ENCODE assay signal across 21 cellular contexts in genomic region chr3:180961087-180961486, GRCh38.
"Had no signal": no experiment of that assay in that cellular context is flagged by ENCODE, and none has a peak within 500 bp of the region (broad histone marks: within the 10 kb centered on the region; RNA-seq: fewer than 3 reads in every experiment).

No MANE protein-coding gene starts in this region.

- H3K27ac Mint-ChIP-seq: nephron, neural progenitor cell, progenitor cell of endocrine pancreas had no signal

- H3K27me3 Mint-ChIP-seq: progenitor cell of endocrine pancreas; stimulated activated naive CD8-positive, alpha-beta T cell treated with anti-CD3 and anti-CD28 coated beads, Interleukin-15, amount 100 ng/mL, for 72 hours had no signal

- H3K4me3 ChIP-seq: lower lobe of right lung, neural progenitor cell, right atrium auricular region, smooth muscle cell, suprapubic skin, transverse colon, upper lobe of right lung, uterus had no signal

- H3K9me3 Mint-ChIP-seq: nephron; neural progenitor cell; stimulated activated naive CD8-positive, alpha-beta T cell treated with anti-CD3 and anti-CD28 coated beads, Interleukin-15, amount 100 ng/mL, for 72 hours had no signal

- H3K4me3 Mint-ChIP-seq: nephron; neural progenitor cell; stimulated activated naive CD8-positive, alpha-beta T cell treated with anti-CD3 and anti-CD28 coated beads, Interleukin-15, amount 100 ng/mL, for 72 hours had no signal

- H3K36me3 ChIP-seq: uterus had no signal

- H3K27ac ChIP-seq: lower lobe of right lung, neural progenitor cell, parathyroid adenoma, right atrium auricular region, suprapubic skin, transverse colon, upper lobe of right lung, uterus had no signal

- H3K9ac ChIP-seq: neural progenitor cell, parathyroid adenoma had no signal

- H2AFZ ChIP-seq: neural progenitor cell, parathyroid adenoma had no signal

- H3K4me2 ChIP-seq: neural progenitor cell, smooth muscle cell had no signal

- ATAC-seq: left ventricle myocardium superior; lower lobe of right lung; sciatic nerve; stimulated activated naive CD8-positive, alpha-beta T cell treated with anti-CD3 and anti-CD28 coated beads, Interleukin-15, amount 100 ng/mL, for 72 hours; upper lobe of right lung had no signal

- DNase-seq: cortex of kidney; hypothalamus; left ventricle myocardium superior; lower lobe of right lung; stimulated activated CD4-positive, alpha-beta T cell treated with anti-CD3 and anti-CD28 coated beads, Interleukin-12 subunit alpha, Interleukin-12 subunit beta, amount 100 ng/mL, for 4 hours; stimulated activated CD4-positive, alpha-beta T cell treated with anti-CD3 and anti-CD28 coated beads, Interleukin-1b, Interleukin-23, amount 100 ng/mL, for 48 hours; stimulated activated CD4-positive, alpha-beta T cell treated with anti-CD3 and anti-CD28 coated beads, Interleukin-4, amount 100 ng/mL, for 1 hour; stimulated activated CD8-positive, alpha-beta memory T cell treated with anti-CD3 and anti-CD28 coated beads, Interleukin-4, amount 100 ng/mL, for 48 hours; stimulated activated naive CD4-positive, alpha-beta T cell; stimulated activated naive CD8-positive, alpha-beta T cell treated with anti-CD3 and anti-CD28 coated beads, Interleukin-15, amount 100 ng/mL, for 72 hours; transverse colon; upper lobe of right lung; uterus had no signal

- H3K4me1 ChIP-seq: lower lobe of right lung, neural progenitor cell, parathyroid adenoma, right atrium auricular region, suprapubic skin, transverse colon, upper lobe of right lung, uterus had no signal

- H3K27me3 ChIP-seq: neural progenitor cell, right atrium auricular region, suprapubic skin, transverse colon, upper lobe of right lung, uterus had no signal

- H3K4me1 Mint-ChIP-seq: neural progenitor cell had no signal

- H3K9me3 ChIP-seq: lower lobe of right lung, right atrium auricular region, suprapubic skin, transverse colon, upper lobe of right lung, uterus had no signal
